ENCODE assay signal across 24 cellular contexts in genomic region chr18:57677289-57678211, GRCh38. TPM values are rescaled to one million over a fixed set of nuclear protein-coding genes. Genes with fewer than 3 reads are reported as not detected.
A peak's percentile ranks its signal among the peaks of the same experiment; 100 is the strongest.
DNase-seq lines count a peak whose midpoint lies in the region; ATAC-seq, FAIRE-seq and TF ChIP-seq lines count a peak whose summit lies in the region.
"Had no signal": no experiment of that assay in that cellular context is flagged by ENCODE, and none has a peak within 500 bp of the region (broad histone marks: within the 10 kb centered on the region; RNA-seq: fewer than 3 reads in every experiment).

No MANE protein-coding gene starts in this region.

- H3K36me3 ChIP-seq in left ventricle myocardium inferior (peaks cover 36% of the 10 kb centered on the region), pancreas (peaks cover 0 to 19% (median 5%) of the 10 kb centered on the region in 3 donors)

- no peak for DNase-seq in left ventricle myocardium inferior
- no peak for DNase-seq in left cardiac atrium
- DNase-seq in endothelial cell (ENCODE audit: low spot score), result no peak
- no peak for DNase-seq in pancreas
- DNase-seq in DMS79 treated with DMSO at 0.1 percent for 48 hours (lab: John Stamatoyannopoulos, UW), result no peak
- no peak for DNase-seq in foreskin keratinocyte
- no peak for DNase-seq in GOT3 (lab: John Stamatoyannopoulos, UW)
- DNase-seq: CD8-positive, alpha-beta memory T cell; DND-41; GM23248; H9; IMR-90; KG1; MG63; NCI-H1694; NCI-H2029 treated with DMSO at 0.1 percent for 48 hours; NCI-H446 treated with DMSO at 0.1 percent for 48 hours; NCI-H526; RPMI8226; SHP77 had no signal

- H3K4me1 ChIP-seq in left ventricle myocardium inferior (no peaks in the 10 kb centered on the region), pancreas (peaks cover 0 to 6% (median 0%) of the 10 kb centered on the region in 3 donors), foreskin keratinocyte (no peaks in the 10 kb centered on the region)

- peaks cover 55% of the 10 kb centered on the region for H3K36me3 Mint-ChIP-seq in endothelial cell (ENCODE audit: low read depth, unreplicated experiment)

- H3K27ac ChIP-seq in left ventricle myocardium inferior (replicated peaks) (peak overlapping the region; percentile 11), pancreas (no peak overlapping the region), foreskin keratinocyte (no peak overlapping the region)
- H3K27ac ChIP-seq: 22Rv1, C4-2B, GM23248 had no signal

- H3K4me3 Mint-ChIP-seq in endothelial cell (ENCODE audit: unreplicated experiment), result peak overlapping the region; percentile 30
- H3K4me3 Mint-ChIP-seq: B cell; CD8-positive, alpha-beta memory T cell; H9 had no signal

- H3K4me1 Mint-ChIP-seq in endothelial cell (ENCODE audit: unreplicated experiment), result peaks cover 9% of the 10 kb centered on the region
- H3K4me1 Mint-ChIP-seq: H9 had no signal

- H3K9me3 Mint-ChIP-seq in endothelial cell (ENCODE audit: unreplicated experiment), result no peaks in the 10 kb centered on the region

- no peaks in the 10 kb centered on the region for H3K27me3 ChIP-seq in left ventricle myocardium inferior (ENCODE audit: low read depth)
- no peaks in the 10 kb centered on the region for H3K27me3 ChIP-seq in pancreas
- no peaks in the 10 kb centered on the region for H3K27me3 ChIP-seq in foreskin keratinocyte
- H3K27me3 ChIP-seq: MG63 had no signal

- H3K27me3 Mint-ChIP-seq in endothelial cell (ENCODE audit: unreplicated experiment), result peaks cover 7% of the 10 kb centered on the region
- H3K27me3 Mint-ChIP-seq: B cell; CD8-positive, alpha-beta memory T cell had no signal

- intact Hi-C loops in left ventricle myocardium inferior (cut with micrococcal nuclease), result no loop called here
- intact Hi-C loops in left cardiac atrium (cut with DNase I), result no loop called here
- intact Hi-C loops in pancreas (cut with DNase I), result no loop called here

- ATAC-seq in left cardiac atrium (no peak), pancreas (peak; percentile 51 to 75 (median 62)), foreskin keratinocyte (no peak), GM21447 (IDR thresholded peaks at IDR 0.05; ENCODE audit: unreplicated experiment) (no peak)

- no peak for FAIRE-seq in pancreas (lab: Jason Lieb, UNC)

- H3K4me3 ChIP-seq in left ventricle myocardium inferior (no peak overlapping the region), pancreas (no peak overlapping the region)
- H3K4me3 ChIP-seq: GM23248, MG63 had no signal

- WGBS in pancreas, 2 donors, result 40 to 43% methylated on average over 9 of the region's 9 CpGs

- H3K9me3 ChIP-seq in left ventricle myocardium inferior (replicated peaks) (peaks cover 5% of the 10 kb centered on the region), pancreas (no peaks in the 10 kb centered on the region)

- no peak for TF ChIP-seq CTCF in left ventricle myocardium inferior (IDR thresholded peaks at IDR 0.05; ENCODE audit: borderline replicate concordance)
- TF ChIP-seq CTCF in endothelial cell (IDR thresholded peaks at IDR 0.05; ENCODE audit: unreplicated experiment), result no peak
- TF ChIP-seq CTCF in pancreas (IDR thresholded peaks at IDR 0.05), result no peak
- no peak for TF ChIP-seq CTCF in foreskin keratinocyte (conservative IDR thresholded peaks at IDR 0.05)

- no peak overlapping the region for H3K27ac Mint-ChIP-seq in endothelial cell (ENCODE audit: unreplicated experiment)
- H3K27ac Mint-ChIP-seq: B cell; CD8-positive, alpha-beta memory T cell; H9 had no signal

RNA-seq across cellular contexts. Expression of gene NARS1, which starts 55.9 kb away (rescaled TPM):
- total RNA-seq in left ventricle myocardium inferior, result 117 TPM
- 100 to 1,000 TPM in 1 of 2 donors, 10 to 100 TPM in 1; 88.7 to 124 TPM for total RNA-seq in left cardiac atrium
- total RNA-seq in endothelial cell (ENCODE audit: unreplicated experiment), result 101 TPM
- 10 to 100 TPM; 27.8 to 62.9 (median 42.1) TPM for total RNA-seq in pancreas
- 10 to 100 TPM; 28.9 to 46.7 TPM for polyA plus RNA-seq in pancreas
- total RNA-seq in foreskin keratinocyte, result 156 and 163 TPM in 2 replicates
- polyA plus RNA-seq in foreskin keratinocyte, result 71.9 and 75.9 TPM in 2 replicates

Comparison
In these comparisons a context has a peak if more than half of its experiments do, and no peak if none do; other contexts are left out.
1. ATAC-seq: peak in pancreas (4 of 4); none in left cardiac atrium (0 of 2), foreskin keratinocyte (single experiment) and GM21447 (single experiment).